Comparison of ENCODE assay signal across 1 cellular context in genomic region chr20:43558412-43559146, GRCh38.
TF ChIP-seq lines count a peak whose summit lies in the region.

Gene SGK2 (plus strand): TSS chr20:43559027. CDS start chr20:43566496, 7,469 bp downstream.

TF ChIP-seq in K562, 482 proteins besides CTCF, POLR2A, EP300 and RAD21 (continued from another document and continues in another):
- TF ChIP-seq TRIM25 (IDR thresholded peaks at IDR 0.05; ENCODE audit: borderline replicate concordance) (no peak), ZNF778 (CRISPR knock-in tag; IDR thresholded peaks at IDR 0.05) (no peak), PTRF (tag; IDR thresholded peaks at IDR 0.05) (no peak), SREBF1 (IDR thresholded peaks at IDR 0.05; ENCODE audit: borderline replicate concordance, low read depth, low read length) (no peak), ZNF3 (CRISPR knock-in tag; IDR thresholded peaks at IDR 0.05) (no peak), VEZF1 (CRISPR knock-in tag; IDR thresholded peaks at IDR 0.05) (no peak), ZNF766 (CRISPR knock-in tag; conservative IDR thresholded peaks at IDR 0.05) (peak; percentile 69), ZBTB2 (IDR thresholded peaks at IDR 0.05) (no peak), ZNF140 (CRISPR knock-in tag; IDR thresholded peaks at IDR 0.05) (no peak), CHD2 (IDR thresholded peaks at IDR 0.05; ENCODE audit: low read depth, low read length) (no peak), SETDB1 (IDR thresholded peaks at IDR 0.05; ENCODE audit: low read length) (no peak), SMARCE1 (IDR thresholded peaks at IDR 0.05) (peak; percentile 41), MEF2A (IDR thresholded peaks at IDR 0.05; ENCODE audit: control insufficient read depth, low read depth, low read length) (no peak), TFAM (CRISPR knock-in tag; conservative IDR thresholded peaks at IDR 0.05) (no peak), NFRKB (IDR thresholded peaks at IDR 0.05; ENCODE audit: low read depth) (no peak), SOX6 (IDR thresholded peaks at IDR 0.05) (no peak), DIDO1 (tag; IDR thresholded peaks at IDR 0.05; ENCODE audit: low read depth) (no peak), GTF2B (IDR thresholded peaks at IDR 0.05; ENCODE audit: extremely low read depth, insufficient read length) (no peak), CHD7 (IDR thresholded peaks at IDR 0.05; ENCODE audit: low read depth, low read length) (no peak), NR0B1 (IDR thresholded peaks at IDR 0.05; ENCODE audit: partially characterized antibody) (no peak), BHLHE40 (IDR thresholded peaks at IDR 0.05; ENCODE audit: low read length) (no peak), ARID4B (CRISPR knock-in tag; IDR thresholded peaks at IDR 0.05) (no peak), PHF8 (IDR thresholded peaks at IDR 0.05; ENCODE audit: borderline replicate concordance, low read length) (peak; percentile 15; the same call in 1 of the 2 replicates), PHF21A (IDR thresholded peaks at IDR 0.05; ENCODE audit: borderline replicate concordance, low read depth) (no peak), ZNF384 (IDR thresholded peaks at IDR 0.05; ENCODE audit: low read depth, low read length) (no peak), PURB (CRISPR knock-in tag; IDR thresholded peaks at IDR 0.05; ENCODE audit: low read depth) (no peak), KLF6 (CRISPR knock-in tag; IDR thresholded peaks at IDR 0.05; ENCODE audit: borderline replicate concordance) (no peak), CHAMP1 (IDR thresholded peaks at IDR 0.05) (no peak), TBP (optimal IDR thresholded peaks at IDR 0.05; ENCODE audit: low read depth, low read length) (no peak)
